In genomic region chr1:198465201-198466144, GRCh38 we compare ENCODE assay signal across 8 cellular contexts.
DNase-seq lines count a peak whose midpoint lies in the region; ATAC-seq, FAIRE-seq and TF ChIP-seq lines count a peak whose summit lies in the region.

No MANE protein-coding gene starts in this region.

- TF ChIP-seq CTCF in endodermal cell (conservative IDR thresholded peaks at IDR 0.05) (peak; percentile 86), mesothelial cell of epicardium (IDR thresholded peaks at IDR 0.05; ENCODE audit: unreplicated experiment) (peak; percentile 56)

- no peak overlapping the region for H3K9ac ChIP-seq in endodermal cell (ENCODE audit: extremely low read depth, low read length, poor library complexity, severe bottlenecking)

- H3K9me3 ChIP-seq in endodermal cell (ENCODE audit: control insufficient read depth, low read length) = no peaks in the 10 kb centered on the region

- ATAC-seq in GM18870 (IDR thresholded peaks at IDR 0.05; ENCODE audit: unreplicated experiment) = peak; percentile 56

- no peak overlapping the region for H3K27ac ChIP-seq in endodermal cell (ENCODE audit: low read depth, low read length)

- no peak overlapping the region for H3K4me3 Mint-ChIP-seq in endodermal cell
- no peak overlapping the region for H3K4me3 Mint-ChIP-seq in mesothelial cell of epicardium

- no peaks in the 10 kb centered on the region for H3K36me3 ChIP-seq in endodermal cell (ENCODE audit: control insufficient read depth, insufficient read depth, low read length)

- peak; percentile 62 for DNase-seq in CD1c-positive myeloid dendritic cell (ENCODE audit: extremely low spot score)
- peak; percentile 61 for DNase-seq in LHCN-M2 (ENCODE audit: low read depth)
- peak; percentile 39 for DNase-seq in RCC 7860 (ENCODE audit: low spot score)
- DNase-seq in endodermal cell = no peak
- no peak for DNase-seq in mesothelial cell of epicardium (ENCODE audit: low spot score in 2 of 2, unreplicated experiment in 2 of 2)
- DNase-seq in mesenteric fat pad (ENCODE audit: low spot score) = no peak
- no peak for DNase-seq in activated CD4-positive, alpha-beta T cell treated with anti-CD3 and anti-CD28 coated beads, Interleukin-2, amount 50 U/mL, for 1 hour

- H3K27ac Mint-ChIP-seq in endodermal cell (no peak overlapping the region), mesothelial cell of epicardium (no peak overlapping the region)

- H3K4me1 Mint-ChIP-seq in endodermal cell (peaks cover 9% of the 10 kb centered on the region), mesothelial cell of epicardium (peaks cover 5% of the 10 kb centered on the region)

- FAIRE-seq in RCC 7860 (lab: Jason Lieb, UNC) = peak; percentile 73

- WGBS in endodermal cell (ENCODE audit: insufficient coverage in 1 of 2, insufficient read length in 1 of 2), 2 experiments = 57% methylated on average over 3 of the region's 3 CpGs; no CpG with 5 or more reads in 1 of the 2 experiments

- H3K27me3 Mint-ChIP-seq in endodermal cell (ENCODE audit: insufficient read depth) (no peaks in the 10 kb centered on the region), mesothelial cell of epicardium (ENCODE audit: low read depth) (no peaks in the 10 kb centered on the region)

- H3K36me3 Mint-ChIP-seq in endodermal cell (ENCODE audit: low read depth) = no peaks in the 10 kb centered on the region
- no peaks in the 10 kb centered on the region for H3K36me3 Mint-ChIP-seq in mesothelial cell of epicardium

- no peaks in the 10 kb centered on the region for H3K4me1 ChIP-seq in endodermal cell (ENCODE audit: control insufficient read depth, insufficient read depth, low read length)

- H3K9me3 Mint-ChIP-seq in endodermal cell = no peaks in the 10 kb centered on the region
- H3K9me3 Mint-ChIP-seq in mesothelial cell of epicardium = no peaks in the 10 kb centered on the region

- H3K27me3 ChIP-seq in endodermal cell (ENCODE audit: control insufficient read depth, insufficient read depth, low read length, poor library complexity, severe bottlenecking) = no peaks in the 10 kb centered on the region

- no peak overlapping the region for H3K4me3 ChIP-seq in endodermal cell (ENCODE audit: low read length)

Comparison
In these comparisons a context has a peak if more than half of its experiments do, and no peak if none do; other contexts are left out.
1. DNase-seq: peak in CD1c-positive myeloid dendritic cell (single experiment), LHCN-M2 (single experiment) and RCC 7860 (single experiment); none in endodermal cell (single experiment), mesothelial cell of epicardium (0 of 2), mesenteric fat pad (single experiment) and activated CD4-positive, alpha-beta T cell treated with anti-CD3 and anti-CD28 coated beads, Interleukin-2, amount 50 U/mL, for 1 hour (single experiment).